In genomic region chr1:55632058-55632457, GRCh38 we compare ENCODE assay signal across 11 cellular contexts.
DNase-seq lines count a peak whose midpoint lies in the region; ATAC-seq and TF ChIP-seq lines count a peak whose summit lies in the region.
"Had no signal": no experiment of that assay in that cellular context is flagged by ENCODE, and none has a peak within 500 bp of the region (broad histone marks: within the 10 kb centered on the region; RNA-seq: fewer than 3 reads in every experiment).

No MANE protein-coding gene starts in this region.

- H3K27me3 Mint-ChIP-seq in type B pancreatic cell (no peaks in the 10 kb centered on the region), endothelial cell (ENCODE audit: unreplicated experiment) (no peaks in the 10 kb centered on the region)

- no peaks in the 10 kb centered on the region for H3K36me3 Mint-ChIP-seq in type B pancreatic cell
- H3K36me3 Mint-ChIP-seq in endothelial cell (ENCODE audit: low read depth, unreplicated experiment) = no peaks in the 10 kb centered on the region

- TF ChIP-seq POLR2A in gastroesophageal sphincter (IDR thresholded peaks at IDR 0.05) (no peak), testis (IDR thresholded peaks at IDR 0.05) (no peak)

- no peaks in the 10 kb centered on the region for H3K4me1 ChIP-seq in left ventricle myocardium inferior
- peaks cover 20 to 42% of the 10 kb centered on the region in 2 donors for H3K4me1 ChIP-seq in ascending aorta
- peaks cover 12 to 35% (median 18%) of the 10 kb centered on the region in 3 donors for H3K4me1 ChIP-seq in gastroesophageal sphincter
- peaks cover 4% of the 10 kb centered on the region for H3K4me1 ChIP-seq in testis

- H3K27me3 ChIP-seq in left ventricle myocardium inferior (ENCODE audit: low read depth) (no peaks in the 10 kb centered on the region), ascending aorta (no peaks in the 10 kb centered on the region), gastroesophageal sphincter (no peaks in the 10 kb centered on the region), testis (no peaks in the 10 kb centered on the region)

- H3K4me1 Mint-ChIP-seq in type B pancreatic cell (ENCODE audit: unreplicated experiment) (peaks cover 31% of the 10 kb centered on the region), endothelial cell (ENCODE audit: unreplicated experiment) (no peaks in the 10 kb centered on the region)

- H3K36me3 ChIP-seq in left ventricle myocardium inferior = no peaks in the 10 kb centered on the region
- H3K36me3 ChIP-seq in ascending aorta = no peaks in the 10 kb centered on the region
- H3K36me3 ChIP-seq in gastroesophageal sphincter = no peaks in the 10 kb centered on the region
- H3K36me3 ChIP-seq in testis (ENCODE audit: low read depth, missing control alignments) = no peaks in the 10 kb centered on the region

- ATAC-seq in Right ventricle myocardium inferior = peak; percentile 46
- ATAC-seq in gastroesophageal sphincter = peak; percentile 75

- 16 to 45% methylated on average over 3 of the region's 3 CpGs for WGBS in gastroesophageal sphincter (ENCODE audit: low coverage in 1 of 2), 2 donors
- 50 to 53% methylated on average over 3 of the region's 3 CpGs for WGBS in testis, 2 donors

- intact Hi-C loops in Right ventricle myocardium inferior (cut with DNase I) (no loop called here), left ventricle myocardium inferior (cut with micrococcal nuclease) (no loop called here), ascending aorta (cut with DNase I) (loop anchor here (5.0 to 10.0 kb wide), 2 partner anchors 205 to 443 kb away; no protein-coding TSS in a partner anchor), testis (cut with DNase I; ENCODE audit: low total_unique reads) (no loop called here)

- H3K9me3 Mint-ChIP-seq in type B pancreatic cell (peaks cover 4% of the 10 kb centered on the region), endothelial cell (ENCODE audit: unreplicated experiment) (no peaks in the 10 kb centered on the region)

- H3K4me3 Mint-ChIP-seq in type B pancreatic cell (peak overlapping the region; percentile 39), endothelial cell (ENCODE audit: unreplicated experiment) (no peak overlapping the region)

- H3K4me3 ChIP-seq in left ventricle myocardium inferior (no peak overlapping the region), ascending aorta (no peak overlapping the region), gastroesophageal sphincter (no peak overlapping the region), testis (no peak overlapping the region)

- H3K27ac Mint-ChIP-seq in type B pancreatic cell (peak overlapping the region; percentile 92), endothelial cell (ENCODE audit: unreplicated experiment) (no peak overlapping the region)

- TF ChIP-seq CTCF in left ventricle myocardium inferior (IDR thresholded peaks at IDR 0.05; ENCODE audit: borderline replicate concordance) (no peak), ascending aorta (IDR thresholded peaks at IDR 0.05) (no peak), gastroesophageal sphincter (IDR thresholded peaks at IDR 0.05) (no peak), type B pancreatic cell (conservative IDR thresholded peaks at IDR 0.05) (no peak), testis (IDR thresholded peaks at IDR 0.05) (no peak), endothelial cell (IDR thresholded peaks at IDR 0.05; ENCODE audit: unreplicated experiment) (no peak)

- no peak for DNase-seq in Right ventricle myocardium inferior (ENCODE audit: missing footprints)
- no peak for DNase-seq in left ventricle myocardium inferior
- no peak for DNase-seq in ascending aorta (ENCODE audit: low spot score in 2 of 2)
- DNase-seq in type B pancreatic cell (ENCODE audit: extremely low spot score, unreplicated experiment) = no peak
- no peak for DNase-seq in testis
- DNase-seq in NCI-H2196 (lab: John Stamatoyannopoulos, UW; ENCODE audit: unreplicated experiment) = no peak
- no peak for DNase-seq in endothelial cell (ENCODE audit: low spot score)
- DNase-seq: activated CD8-positive, alpha-beta memory T cell treated with anti-CD3 and anti-CD28 coated beads, Interleukin-2, amount 50 U/mL, for 4 hours; GDM1; mesendoderm had no signal

- no peak overlapping the region for H3K27ac ChIP-seq in left ventricle myocardium inferior (replicated peaks)
- H3K27ac ChIP-seq in ascending aorta = peak overlapping the region; percentile 63 to 66
- H3K27ac ChIP-seq in gastroesophageal sphincter = peak overlapping the region in 3 of 4 donors; percentile 41 to 71 (median 45)
- no peak overlapping the region for H3K27ac ChIP-seq in testis

- TF ChIP-seq EP300 in gastroesophageal sphincter (IDR thresholded peaks at IDR 0.05) = no peak

- H3K9me3 ChIP-seq in left ventricle myocardium inferior (replicated peaks) (peaks cover 16% of the 10 kb centered on the region), ascending aorta (no peaks in the 10 kb centered on the region), gastroesophageal sphincter (no peaks in the 10 kb centered on the region), testis (no peaks in the 10 kb centered on the region)

Comparison
In these comparisons a context has a peak if more than half of its experiments do, and no peak if none do; other contexts are left out.
1. H3K27ac ChIP-seq: peak in ascending aorta (2 of 2) and gastroesophageal sphincter (3 of 4); none in left ventricle myocardium inferior (single experiment) and testis (0 of 2).